Comparison of ENCODE assay signal across 1 cellular context in genomic region chr6:83065511-83066192, GRCh38.
TF ChIP-seq lines count a peak whose summit lies in the region.

Gene UBE3D (minus strand): TSS chr6:83065841. CDS start chr6:83065718, 123 bp downstream.

TF ChIP-seq in HepG2, 621 proteins besides CTCF, POLR2A, EP300 and RAD21 (continued from another document and continues in another):
- TF ChIP-seq ZNF646 (CRISPR knock-in tag; IDR thresholded peaks at IDR 0.05) (no peak), KLF13 (CRISPR knock-in tag; IDR thresholded peaks at IDR 0.05) (no peak), TRIM22 (IDR thresholded peaks at IDR 0.05) (no peak), KDM5B (CRISPR knock-in tag; IDR thresholded peaks at IDR 0.05; ENCODE audit: borderline replicate concordance) (peak; percentile 96; the same call in 1 of the 2 replicates), ZNF160 (CRISPR knock-in tag; IDR thresholded peaks at IDR 0.05) (0 out of 2 replicates have a peak, but pooled peaks have one; percentile 56), YY1 (IDR thresholded peaks at IDR 0.05; ENCODE audit: insufficient read depth, insufficient replicate concordance, low read depth, low read length) (peak; percentile 90), ZNF616 (CRISPR knock-in tag; IDR thresholded peaks at IDR 0.05; ENCODE audit: low read depth) (no peak), ZNF644 (CRISPR knock-in tag; IDR thresholded peaks at IDR 0.05; ENCODE audit: low read depth) (peak; percentile 98), ZNF296 (CRISPR knock-in tag; conservative IDR thresholded peaks at IDR 0.05) (no peak), CBFB (CRISPR knock-in tag; IDR thresholded peaks at IDR 0.05) (peak; percentile 87), PPARG (CRISPR knock-in tag; conservative IDR thresholded peaks at IDR 0.05) (peak; percentile 47), MIER3 (CRISPR knock-in tag; IDR thresholded peaks at IDR 0.05; ENCODE audit: borderline replicate concordance) (0 out of 2 replicates have a peak, but pooled peaks have one; percentile 72), ATF7-NPFF (CRISPR knock-in tag; IDR thresholded peaks at IDR 0.05; ENCODE audit: low read depth) (peak; percentile 93), ZNF574 (CRISPR knock-in tag; IDR thresholded peaks at IDR 0.05) (peak; percentile 97), ZNF503 (CRISPR knock-in tag; IDR thresholded peaks at IDR 0.05) (0 out of 2 replicates have a peak, but pooled peaks have one; percentile 57), NPAS2 (CRISPR knock-in tag; IDR thresholded peaks at IDR 0.05; ENCODE audit: borderline replicate concordance) (no peak), ZNF337 (CRISPR knock-in tag; IDR thresholded peaks at IDR 0.05; ENCODE audit: borderline replicate concordance, low read depth) (peak; percentile 85; the same call in 1 of the 2 replicates), DDIT3 (CRISPR knock-in tag; IDR thresholded peaks at IDR 0.05) (no peak), MATR3 (CRISPR knock-in tag; IDR thresholded peaks at IDR 0.05) (no peak), SOX5 (CRISPR knock-in tag; IDR thresholded peaks at IDR 0.05; ENCODE audit: borderline replicate concordance) (peak; percentile 37; the same call in 1 of the 2 replicates), ZNF256 (CRISPR knock-in tag; conservative IDR thresholded peaks at IDR 0.05) (no peak), SNAPC5 (CRISPR knock-in tag; IDR thresholded peaks at IDR 0.05; ENCODE audit: borderline replicate concordance) (0 out of 2 replicates have a peak, but pooled peaks have one; percentile 43), ISL2 (CRISPR knock-in tag; IDR thresholded peaks at IDR 0.05) (peak; percentile 69), ZNF253 (CRISPR knock-in tag; IDR thresholded peaks at IDR 0.05; ENCODE audit: borderline replicate concordance) (no peak), ZNF142 (CRISPR knock-in tag; IDR thresholded peaks at IDR 0.05) (no peak), TBX3 (IDR thresholded peaks at IDR 0.05; ENCODE audit: borderline replicate concordance) (peak; percentile 51), LCORL (IDR thresholded peaks at IDR 0.05) (no peak), LCORL (CRISPR knock-in tag; IDR thresholded peaks at IDR 0.05) (peak; percentile 19; the same call in 1 of the 2 replicates), CSRNP1 (CRISPR knock-in tag; IDR thresholded peaks at IDR 0.05) (peak; percentile 95), HOXA5 (CRISPR knock-in tag; IDR thresholded peaks at IDR 0.05) (peak; percentile 64; the same call in 1 of the 2 replicates), ZBTB49 (CRISPR knock-in tag; IDR thresholded peaks at IDR 0.05; ENCODE audit: borderline replicate concordance) (no peak)
